In the genomic region with DNA sequence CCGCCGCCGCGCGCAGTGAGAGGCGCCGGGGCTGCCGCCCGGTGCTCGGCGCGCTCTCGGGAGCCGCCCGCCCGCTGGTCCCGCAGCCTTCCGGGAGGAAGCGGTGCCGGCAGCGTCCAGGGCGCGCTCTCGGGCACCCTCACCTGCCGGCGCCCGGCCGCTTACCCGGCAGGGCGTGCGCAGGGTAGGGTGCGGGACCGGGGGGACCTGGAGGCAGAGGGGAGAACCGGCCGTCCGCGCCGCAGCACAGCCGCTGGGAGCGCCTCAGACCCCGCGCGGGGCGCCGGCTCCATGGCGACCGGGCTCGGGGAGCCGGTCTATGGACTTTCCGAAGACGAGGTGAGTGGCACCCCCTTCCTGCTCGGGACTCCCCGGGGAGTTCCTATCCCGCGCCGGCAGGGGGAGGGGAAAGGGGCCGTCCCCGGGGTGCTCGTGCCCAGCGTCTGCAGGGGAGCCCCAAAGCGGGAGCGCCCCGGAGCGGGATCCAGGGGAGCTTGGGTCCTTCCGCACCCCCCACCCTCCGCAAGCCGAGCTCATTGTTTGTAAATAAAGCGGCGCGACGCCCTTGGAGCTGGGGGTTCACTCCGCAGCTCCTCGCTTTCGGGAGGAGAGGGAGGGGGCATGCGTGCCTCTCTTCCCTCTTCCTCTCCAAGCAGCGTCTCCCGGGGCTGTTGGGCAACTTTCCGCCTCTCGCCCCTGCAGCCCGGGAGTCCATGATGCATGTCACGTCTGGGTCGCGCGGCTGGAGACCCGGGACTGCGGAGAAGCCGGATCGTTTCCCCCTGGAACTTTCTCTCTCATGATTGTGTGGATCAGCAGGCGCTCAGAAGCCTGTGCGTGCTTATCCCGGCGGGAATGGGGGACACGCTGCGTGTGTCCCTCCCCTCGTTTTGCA, we compare ENCODE assay signal across 8 cellular contexts. TPM values are rescaled to one million over a fixed set of nuclear protein-coding genes. Genes with fewer than 3 reads are reported as not detected.
DNase-seq lines count a peak whose midpoint lies in the region; ATAC-seq and TF ChIP-seq lines count a peak whose summit lies in the region.

No MANE protein-coding gene starts in this region.

- H3K4me3 Mint-ChIP-seq in activated T-cell treated with anti-CD3 and anti-CD28 coated beads, Interleukin-2, amount 50 U/mL, for 24 hours = peak overlapping the region; percentile 87
- H3K4me3 Mint-ChIP-seq in natural killer cell treated with Interleukin-12 subunit alpha and Interleukin-12 subunit beta and Interleukin-15 and Interleukin-18, amount 100 ng/mL, for 72 hours = peak overlapping the region; percentile 92

- H3K4me1 ChIP-seq in esophagus muscularis mucosa = peaks cover 4 to 43% (median 40%) of the 10 kb centered on the region in 4 donors
- peaks cover 7% of the 10 kb centered on the region for H3K4me1 ChIP-seq in thymus (ENCODE audit: control insufficient read depth, insufficient read depth, low read length)

- in situ Hi-C loops in ACHN (cut with HindIII; ENCODE audit: low pct_ligation_motif_present, low pct_unique_long_range_greater_than_20kb, low sequenced_read_pairs) = no loop called here

- H3K36me3 ChIP-seq in esophagus muscularis mucosa (no peaks in the 10 kb centered on the region), thymus (ENCODE audit: control insufficient read depth, insufficient read depth) (no peaks in the 10 kb centered on the region)

- peak; percentile 29 for ATAC-seq in GM18519 (IDR thresholded peaks at IDR 0.05; ENCODE audit: low FRiP score, unreplicated experiment)
- ATAC-seq in HG02973 (IDR thresholded peaks at IDR 0.05; ENCODE audit: unreplicated experiment) = peak; percentile 36
- ATAC-seq in natural killer cell treated with Interleukin-12 subunit alpha and Interleukin-12 subunit beta and Interleukin-15 and Interleukin-18, amount 100 ng/mL, for 72 hours = peak; percentile 57 to 64

- H3K36me3 Mint-ChIP-seq in activated T-cell treated with anti-CD3 and anti-CD28 coated beads, Interleukin-2, amount 50 U/mL, for 24 hours (ENCODE audit: low read depth) = peaks cover 4% of the 10 kb centered on the region
- no peaks in the 10 kb centered on the region for H3K36me3 Mint-ChIP-seq in natural killer cell treated with Interleukin-12 subunit alpha and Interleukin-12 subunit beta and Interleukin-15 and Interleukin-18, amount 100 ng/mL, for 72 hours

- no peak for TF ChIP-seq POLR2A in esophagus muscularis mucosa (IDR thresholded peaks at IDR 0.05; ENCODE audit: low read depth)

- no peaks in the 10 kb centered on the region for H3K9me3 Mint-ChIP-seq in activated T-cell treated with anti-CD3 and anti-CD28 coated beads, Interleukin-2, amount 50 U/mL, for 24 hours
- no peaks in the 10 kb centered on the region for H3K9me3 Mint-ChIP-seq in natural killer cell treated with Interleukin-12 subunit alpha and Interleukin-12 subunit beta and Interleukin-15 and Interleukin-18, amount 100 ng/mL, for 72 hours

- no peaks in the 10 kb centered on the region for H3K27me3 ChIP-seq in esophagus muscularis mucosa
- H3K27me3 ChIP-seq in thymus (ENCODE audit: control insufficient read depth, insufficient read depth) = peaks cover 17% of the 10 kb centered on the region

- peak overlapping the region; percentile 82 to 90 (median 87) for H3K27ac ChIP-seq in esophagus muscularis mucosa (replicated peaks in 1 of 4)
- peak overlapping the region; percentile 52 for H3K27ac ChIP-seq in thymus (ENCODE audit: low read depth)

- H3K9me3 ChIP-seq in esophagus muscularis mucosa (peaks cover 0 to 4% (median 0%) of the 10 kb centered on the region in 4 donors), thymus (ENCODE audit: control insufficient read depth) (no peaks in the 10 kb centered on the region)

- TF ChIP-seq CTCF in esophagus muscularis mucosa (IDR thresholded peaks at IDR 0.05) = peak in 2 of 3 experiments; percentile 9 to 12

- H3K4me1 Mint-ChIP-seq in activated T-cell treated with anti-CD3 and anti-CD28 coated beads, Interleukin-2, amount 50 U/mL, for 24 hours (ENCODE audit: low read depth) = peaks cover 27% of the 10 kb centered on the region
- H3K4me1 Mint-ChIP-seq in natural killer cell treated with Interleukin-12 subunit alpha and Interleukin-12 subunit beta and Interleukin-15 and Interleukin-18, amount 100 ng/mL, for 72 hours (ENCODE audit: low read depth in 2 of 2) = peaks cover 24 to 27% of the 10 kb centered on the region in 2 donors

- H3K27ac Mint-ChIP-seq in activated T-cell treated with anti-CD3 and anti-CD28 coated beads, Interleukin-2, amount 50 U/mL, for 24 hours = peak overlapping the region; percentile 79
- H3K27ac Mint-ChIP-seq in natural killer cell treated with Interleukin-12 subunit alpha and Interleukin-12 subunit beta and Interleukin-15 and Interleukin-18, amount 100 ng/mL, for 72 hours = peak overlapping the region; percentile 28 to 52

- no peak for TF ChIP-seq EP300 in esophagus muscularis mucosa (IDR thresholded peaks at IDR 0.05)

- H3K27me3 Mint-ChIP-seq in activated T-cell treated with anti-CD3 and anti-CD28 coated beads, Interleukin-2, amount 50 U/mL, for 24 hours = peaks cover 30% of the 10 kb centered on the region
- H3K27me3 Mint-ChIP-seq in natural killer cell treated with Interleukin-12 subunit alpha and Interleukin-12 subunit beta and Interleukin-15 and Interleukin-18, amount 100 ng/mL, for 72 hours = peaks cover 11 to 22% of the 10 kb centered on the region in 2 donors

- intact Hi-C loops in esophagus muscularis mucosa (cut with DNase I) = loop anchor here (5.0 to 10.0 kb wide), 5 partner anchors 133 to 448 kb away; a partner anchor contains a TSS

- H3K4me3 ChIP-seq in esophagus muscularis mucosa (peak overlapping the region; percentile 87 to 97 (median 92)), thymus (ENCODE audit: low read length) (peak overlapping the region; percentile 79)

- DNase-seq in ACHN (peak; percentile 42), NCI-H510A (lab: John Stamatoyannopoulos, UW) (peak; percentile 84), esophagus muscularis mucosa (ENCODE audit: extremely low spot score) (no peak)
- DNase-seq in activated T-cell treated with anti-CD3 and anti-CD28 coated beads, Interleukin-2, amount 50 U/mL, for 24 hours = peak; percentile 66
- DNase-seq in natural killer cell treated with Interleukin-12 subunit alpha and Interleukin-12 subunit beta and Interleukin-15 and Interleukin-18, amount 100 ng/mL, for 72 hours (ENCODE audit: low spot score) = peak; percentile 80

- WGBS in esophagus muscularis mucosa = 0% methylated on average over 18 of the region's 95 CpGs
- under 1% methylated on average over 94 of the region's 95 CpGs for WGBS in thymus

RNA-seq across cellular contexts. Expression of a gene that starts 0.6 kb away (rescaled TPM):
- total RNA-seq in esophagus muscularis mucosa = 10 to 100 TPM; 22.7 to 39.9 (median 34.7) TPM
- 10 to 100 TPM in 1 of 2 donors, 1 to 10 TPM in 1; 8.6 to 16.5 TPM for total RNA-seq in natural killer cell treated with Interleukin-12 subunit alpha and Interleukin-12 subunit beta and Interleukin-15 and Interleukin-18, amount 100 ng/mL, for 72 hours
- 11.8 TPM for polyA plus RNA-seq in thymus
